In the genomic region with DNA sequence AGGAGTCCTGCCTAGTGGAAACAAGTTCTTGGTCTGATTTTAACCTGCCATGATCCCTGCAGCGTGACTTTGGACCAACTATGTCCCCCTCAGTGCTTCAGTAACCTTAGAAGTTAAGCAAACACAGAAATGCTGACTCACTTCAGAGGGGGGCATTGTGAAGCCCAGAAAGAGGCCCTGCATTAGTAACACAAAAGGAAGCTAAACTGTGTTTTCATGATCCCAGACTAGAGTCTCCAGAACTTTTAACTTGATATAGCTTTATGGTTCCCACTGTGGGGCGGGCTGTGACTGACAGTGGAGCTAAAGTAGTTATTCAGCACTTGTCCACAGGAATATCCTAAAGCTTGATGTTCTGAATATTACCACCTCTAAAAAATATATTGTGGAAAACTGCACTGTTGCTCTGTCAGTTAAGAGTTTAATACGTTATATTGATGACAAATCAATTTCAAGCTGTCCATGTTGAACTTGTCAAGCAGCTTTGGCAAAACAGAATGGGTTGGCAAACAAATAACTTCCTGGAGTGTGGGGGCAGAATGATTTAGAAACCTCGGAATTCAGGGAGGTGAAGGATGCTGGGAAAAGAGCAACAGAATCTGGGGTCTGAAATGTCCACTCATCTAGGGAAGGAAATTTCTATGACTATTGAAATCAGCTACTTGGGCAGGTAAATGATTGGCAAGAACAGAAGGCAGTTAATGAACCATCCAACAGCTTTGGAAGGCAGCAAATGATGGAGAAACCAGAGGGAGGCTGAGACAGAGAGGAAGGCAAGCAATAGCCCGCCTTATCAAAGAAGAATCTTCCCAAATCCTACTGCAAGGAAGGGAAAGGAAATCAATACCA, we compare ENCODE assay signal across 9 cellular contexts.
DNase-seq lines count a peak whose midpoint lies in the region; ATAC-seq and TF ChIP-seq lines count a peak whose summit lies in the region.
"Had no signal": no experiment of that assay in that cellular context is flagged by ENCODE, and none has a peak within 500 bp of the region (broad histone marks: within the 10 kb centered on the region; RNA-seq: fewer than 3 reads in every experiment).

No MANE protein-coding gene starts in this region.

- H3K4me1 ChIP-seq in iPS-20b (ENCODE audit: insufficient read depth, low read length) (peaks cover 21% of the 10 kb centered on the region), upper lobe of left lung (peaks cover 0 to 7% (median 4%) of the 10 kb centered on the region in 4 donors)

- CTCF ChIA-PET in activated CD4-positive, alpha-beta T cell treated with anti-CD3 and anti-CD28 coated beads, Interleukin-2, amount 10 ng/mL, durations not matched to agents 7 days and 5 days (lab: Charles Lee), result no interaction called here

- H3K9me3 ChIP-seq in iPS-20b (ENCODE audit: insufficient read depth, low read depth, low read length), result no peaks in the 10 kb centered on the region
- no peaks in the 10 kb centered on the region for H3K9me3 ChIP-seq in upper lobe of left lung

- peak overlapping the region; percentile 60; the same call in 1 of the 2 replicates for H3K9ac ChIP-seq in iPS-20b (ENCODE audit: low read depth, low read length)

- no peaks in the 10 kb centered on the region for H3K36me3 Mint-ChIP-seq in activated CD4-positive, alpha-beta T cell treated with anti-CD3 and anti-CD28 coated beads, Interleukin-2, amount 10 ng/mL, durations not matched to agents 7 days and 5 days (ENCODE audit: low read depth)
- H3K36me3 Mint-ChIP-seq: CD4-positive, CD25-positive, alpha-beta regulatory T cell had no signal

- no peaks in the 10 kb centered on the region for H3K27me3 Mint-ChIP-seq in activated CD4-positive, alpha-beta T cell treated with anti-CD3 and anti-CD28 coated beads, Interleukin-2, amount 10 ng/mL, durations not matched to agents 7 days and 5 days

- POLR2A ChIA-PET in activated CD4-positive, alpha-beta T cell treated with anti-CD3 and anti-CD28 coated beads, Interleukin-2, amount 10 ng/mL, durations not matched to agents 7 days and 5 days (lab: Charles Lee), result no interaction called here

- TF ChIP-seq POLR2A in upper lobe of left lung (IDR thresholded peaks at IDR 0.05), result no peak

- peak overlapping the region; percentile 40 for H3K27ac ChIP-seq in iPS-20b (ENCODE audit: low read length)
- H3K27ac ChIP-seq in upper lobe of left lung, result no peak overlapping the region

- H3K36me3 ChIP-seq in iPS-20b (ENCODE audit: insufficient read depth, low read depth, low read length), result no peaks in the 10 kb centered on the region
- H3K36me3 ChIP-seq in upper lobe of left lung, result no peaks in the 10 kb centered on the region

- H3K9me3 Mint-ChIP-seq in activated CD4-positive, alpha-beta T cell treated with anti-CD3 and anti-CD28 coated beads, Interleukin-2, amount 10 ng/mL, durations not matched to agents 7 days and 5 days, result no peaks in the 10 kb centered on the region

- no peak for TF ChIP-seq CTCF in upper lobe of left lung (IDR thresholded peaks at IDR 0.05)

- peak; percentile 32 to 73 for DNase-seq in NCI-H2081 (lab: John Stamatoyannopoulos, UW)
- DNase-seq in NCI-H2081 treated with DMSO at 0.1 percent for 48 hours (lab: John Stamatoyannopoulos, UW), result no peak
- DNase-seq in T1000 (lab: John Stamatoyannopoulos, UW), result peak; percentile 19
- peak in 1 of 2 donors; percentile 24 for DNase-seq in upper lobe of left lung
- DNase-seq in hippocampal formation (lab: John Stamatoyannopoulos, UW), result no peak
- DNase-seq in activated CD4-positive, alpha-beta T cell treated with anti-CD3 and anti-CD28 coated beads, Interleukin-2, amount 10 ng/mL, durations not matched to agents 7 days and 5 days, result no peak
- DNase-seq: CD4-positive, CD25-positive, alpha-beta regulatory T cell had no signal

- H3K4me3 ChIP-seq in iPS-20b (ENCODE audit: low read length) (peak overlapping the region; percentile 43; the same call in 1 of the 2 replicates), upper lobe of left lung (no peak overlapping the region)

- H3K27me3 ChIP-seq in iPS-20b (ENCODE audit: insufficient read depth, low read length) (no peaks in the 10 kb centered on the region), upper lobe of left lung (no peaks in the 10 kb centered on the region)

- no peak overlapping the region for H3K4me3 Mint-ChIP-seq in activated CD4-positive, alpha-beta T cell treated with anti-CD3 and anti-CD28 coated beads, Interleukin-2, amount 10 ng/mL, durations not matched to agents 7 days and 5 days
- H3K4me3 Mint-ChIP-seq: CD4-positive, CD25-positive, alpha-beta regulatory T cell had no signal

- no peak overlapping the region for H3K27ac Mint-ChIP-seq in activated CD4-positive, alpha-beta T cell treated with anti-CD3 and anti-CD28 coated beads, Interleukin-2, amount 10 ng/mL, durations not matched to agents 7 days and 5 days

- WGBS in upper lobe of left lung, 2 donors, result 39 to 41% methylated on average over 5 of the region's 5 CpGs

- peaks cover 4% of the 10 kb centered on the region for H3K4me1 Mint-ChIP-seq in activated CD4-positive, alpha-beta T cell treated with anti-CD3 and anti-CD28 coated beads, Interleukin-2, amount 10 ng/mL, durations not matched to agents 7 days and 5 days
- H3K4me1 Mint-ChIP-seq: CD4-positive, CD25-positive, alpha-beta regulatory T cell had no signal

- ATAC-seq in upper lobe of left lung (ENCODE audit: low FRiP score in 2 of 2), result peak; percentile 63 to 67
- ATAC-seq in HG03159 (IDR thresholded peaks at IDR 0.05; ENCODE audit: unreplicated experiment), result no peak

- no peak for TF ChIP-seq EP300 in upper lobe of left lung (IDR thresholded peaks at IDR 0.05)

Comparison
In these comparisons a context has a peak if more than half of its experiments do, and no peak if none do; other contexts are left out.
1. DNase-seq: peak in NCI-H2081 (2 of 2) and T1000 (single experiment); none in NCI-H2081 treated with DMSO at 0.1 percent for 48 hours (single experiment), hippocampal formation (0 of 2) and activated CD4-positive, alpha-beta T cell treated with anti-CD3 and anti-CD28 coated beads, Interleukin-2, amount 10 ng/mL, durations not matched to agents 7 days and 5 days (single experiment).